Comparison of ENCODE assay signal across 8 cellular contexts in genomic region chr19:49637865-49638350, GRCh38. TPM values are rescaled to one million over a fixed set of nuclear protein-coding genes. Genes with fewer than 3 reads are reported as not detected.
DNase-seq lines count a peak whose midpoint lies in the region; ATAC-seq, FAIRE-seq and TF ChIP-seq lines count a peak whose summit lies in the region.

No MANE protein-coding gene starts in this region.

- no peak overlapping the region for H2AFZ ChIP-seq in HepG2 (ENCODE audit: low read length)

- H3K4me3 ChIP-seq in DOHH2 (ENCODE audit: low read length), result no peak overlapping the region
- H3K4me3 ChIP-seq in HepG2 (replicated peaks in 1 of 3; ENCODE audit: insufficient read depth in 1 of 3, low read depth in 2 of 3, low read length in 3 of 3), result no peak overlapping the region; a peak in 2 of 6 replicates
- peak overlapping the region in 3 of 4 donors; percentile 19 to 85 (median 76) for H3K4me3 ChIP-seq in transverse colon

- H3K9me2 ChIP-seq in DOHH2 (replicated peaks; ENCODE audit: control insufficient read depth, low read length), result no peaks in the 10 kb centered on the region

- TF ChIP-seq CTCF in DOHH2 (IDR thresholded peaks at IDR 0.05; ENCODE audit: low read depth, low read length, poor library complexity, severe bottlenecking) (no peak), HepG2 (CRISPR knock-in tag; IDR thresholded peaks at IDR 0.05) (no peak), transverse colon (IDR thresholded peaks at IDR 0.05) (no peak)

- H3K4me1 ChIP-seq in DOHH2 (ENCODE audit: control insufficient read depth, low read length) (peaks cover 22% of the 10 kb centered on the region), HepG2 (ENCODE audit: insufficient read depth, low read length) (peaks cover 23% of the 10 kb centered on the region), transverse colon (peaks cover 2 to 51% (median 35%) of the 10 kb centered on the region in 4 donors)

- intact Hi-C loops in HepG2 (cut with micrococcal nuclease; ENCODE audit: unreplicated experiment) (no loop called here), transverse colon (cut with DNase I; ENCODE audit: low total_unique reads) (loop anchor here (5.0 kb wide), 1 partner anchor 46 kb away; the partner anchor contains the start of gene PRR12)

- H3K27ac ChIP-seq in DOHH2 (ENCODE audit: low read depth, low read length), result no peak overlapping the region
- peak overlapping the region; percentile 39 for H3K27ac ChIP-seq in cingulate gyrus (ENCODE audit: low read depth, low read length)
- H3K27ac ChIP-seq in HepG2 (ENCODE audit: extremely low read length, insufficient read depth, low read length), result no peak overlapping the region
- H3K27ac ChIP-seq in transverse colon, result peak overlapping the region; percentile 97 to 100 (median 100)

- DNase-seq in NCI-H226 (peak; percentile 90), HepG2 (ENCODE audit: low spot score) (no peak), transverse colon (peak; percentile 91)

- FAIRE-seq in HepG2 (lab: Jason Lieb, UNC), result no peak

- no peak overlapping the region for H3K9ac ChIP-seq in HepG2 (ENCODE audit: insufficient read depth, low read depth, low read length)

- peaks cover 6% of the 10 kb centered on the region for H3F3A ChIP-seq in DOHH2 (ENCODE audit: control insufficient read depth, insufficient read depth)

- POLR2A ChIA-PET in HepG2 (lab: Yijun Ruan, JAX), result no interaction called here

- BruUV-seq in HepG2 (replicated peaks; lab: Mats Ljungman, UMichigan), result no TSS peak

- peak overlapping the region; percentile 58 for H3K4me2 ChIP-seq in DOHH2 (ENCODE audit: low read length)
- H3K4me2 ChIP-seq in HepG2 (ENCODE audit: low read depth, low read length), result peak overlapping the region; percentile 37; the same call in 1 of the 2 replicates

- H4K20me1 ChIP-seq in DOHH2 (ENCODE audit: control insufficient read depth, insufficient read depth, low read depth, low read length) (no peaks in the 10 kb centered on the region), HepG2 (ENCODE audit: insufficient read depth, low read length) (no peaks in the 10 kb centered on the region)

- H3K9me3 ChIP-seq in DOHH2 (ENCODE audit: control insufficient read depth, insufficient read depth, low read length) (no peaks in the 10 kb centered on the region), HepG2 (ENCODE audit: low read length) (no peaks in the 10 kb centered on the region), transverse colon (no peaks in the 10 kb centered on the region)

- H3K79me2 ChIP-seq in DOHH2 (ENCODE audit: control insufficient read depth, low read length) (peaks cover 16% of the 10 kb centered on the region), HepG2 (ENCODE audit: insufficient read depth, low read length) (peaks cover 8% of the 10 kb centered on the region)

- in situ Hi-C loops in HepG2 (cut with HindIII; ENCODE audit: extremely low pct_ligation_motif_present, low pct_unique_long_range_greater_than_20kb), result no loop called here
- in situ Hi-C loops in transverse colon (cut with MboI; ENCODE audit: low pct_ligation_motif_present in 1 of 4, low pct_unique_long_range_greater_than_20kb in 1 of 4, low sequenced_read_pairs in 3 of 4), result no loop called here

- no peak for TF ChIP-seq EP300 in HepG2 (IDR thresholded peaks at IDR 0.05; ENCODE audit: low read depth in 2 of 2, low read length in 2 of 2)
- no peak for TF ChIP-seq EP300 in HepG2 (CRISPR knock-in tag; IDR thresholded peaks at IDR 0.05; ENCODE audit: borderline replicate concordance)
- no peak for TF ChIP-seq EP300 in transverse colon (IDR thresholded peaks at IDR 0.05; ENCODE audit: low read depth)

- no peak for TF ChIP-seq POLR2A in HepG2 (IDR thresholded peaks at IDR 0.05; ENCODE audit: insufficient read depth in 1 of 2, low read depth in 2 of 2, low read length in 2 of 2)
- peak; percentile 54 for TF ChIP-seq POLR2A in transverse colon (IDR thresholded peaks at IDR 0.05)

- peaks cover 9% of the 10 kb centered on the region for H3K36me3 ChIP-seq in DOHH2 (ENCODE audit: control insufficient read depth, low read length)
- no peaks in the 10 kb centered on the region for H3K36me3 ChIP-seq in HepG2 (replicated peaks in 1 of 2; ENCODE audit: control insufficient read depth in 1 of 2, insufficient read depth in 2 of 2, low read length in 2 of 2)
- no peaks in the 10 kb centered on the region for H3K36me3 ChIP-seq in transverse colon

- H3K27me3 ChIP-seq in DOHH2 (ENCODE audit: control insufficient read depth, low read length) (peaks cover 19% of the 10 kb centered on the region), HepG2 (ENCODE audit: control insufficient read depth in 1 of 2, insufficient read depth in 2 of 2, low read length in 2 of 2) (no peaks in the 10 kb centered on the region; a peak in 1 of 5 replicates), transverse colon (no peaks in the 10 kb centered on the region)

- WGBS in HepG2 (ENCODE audit: low lambda C conversion rate), result 24% methylated on average over 11 of the region's 12 CpGs
- 9% methylated on average over 11 of the region's 12 CpGs; no CpG with 5 or more reads in 1 of the 2 donors for WGBS in transverse colon (ENCODE audit: low coverage in 1 of 2), 2 donors

- no peak for TF ChIP-seq RAD21 in HepG2 (CRISPR knock-in tag; IDR thresholded peaks at IDR 0.05)

- ATAC-seq in HepG2, result no peak
- ATAC-seq in HG03045 (IDR thresholded peaks at IDR 0.05; ENCODE audit: unreplicated experiment), result no peak
- no peak for ATAC-seq in GM18909 (IDR thresholded peaks at IDR 0.05; ENCODE audit: poor library complexity, unreplicated experiment)
- no peak for ATAC-seq in HG03039 (IDR thresholded peaks at IDR 0.05; ENCODE audit: unreplicated experiment)

- CTCF ChIA-PET in HepG2 (lab: Yijun Ruan, JAX; ENCODE audit: low intra/inter-chr PET ratio, low total read pairs), result no interaction called here

RNA-seq across cellular contexts. Expression of gene RRAS, which starts 2.0 kb away (rescaled TPM):
- total RNA-seq in HepG2 (2016; rRNA removed; fragmentation: Illumina TruSeq; extraction: Trizol) (0.79 and 1.5 TPM in 2 replicates), transverse colon (10 to 100 TPM; 31.8 to 97.6 (median 58.2) TPM)
- 1.7 and 2.4 TPM in 2 replicates for total RNA-seq in HepG2 (2016; cell fraction: cytosol; rRNA removed; fragmentation: Illumina TruSeq; extraction: Trizol; ENCODE audit: low read depth)
- total RNA-seq in HepG2 (2016; cell fraction: insoluble cytoplasmic fraction; rRNA removed; fragmentation: Illumina TruSeq; extraction: Trizol), result 1.1 and 1.9 TPM in 2 replicates
- 2.0 and 2.3 TPM in 2 replicates for total RNA-seq in HepG2 (2016; cell fraction: membrane; rRNA removed; fragmentation: Illumina TruSeq; extraction: Trizol)
- 0.50 and 0.90 TPM in 2 replicates for total RNA-seq in HepG2 (2016; cell fraction: nucleus; rRNA removed; fragmentation: Illumina TruSeq; extraction: Trizol)
- 12.0 and 13.5 TPM in 2 replicates for polyA plus RNA-seq in HepG2 (2011; rRNA removed)
- 14.5 and 18.3 TPM in 2 replicates for polyA plus RNA-seq in HepG2 (2011; cell fraction: cytosol; rRNA removed)
- 17.2 and 18.4 TPM in 2 replicates for polyA plus RNA-seq in HepG2 (2011; cell fraction: nucleus; rRNA removed)
- 4.8 and 7.4 TPM in 2 replicates for polyA plus RNA-seq in HepG2 (2012)
- polyA plus RNA-seq in HepG2 (2016; cell fraction: cytosol; fragmentation: Illumina TruSeq; extraction: Trizol; ENCODE audit: low read depth), result 6.9 and 7.3 TPM in 2 replicates
- polyA plus RNA-seq in HepG2 (2016; cell fraction: insoluble cytoplasmic fraction; fragmentation: Illumina TruSeq; extraction: Trizol; ENCODE audit: low read depth), result 3.2 and 3.4 TPM in 2 replicates
- 5.3 and 5.9 TPM in 2 replicates for polyA plus RNA-seq in HepG2 (2016; cell fraction: membrane; fragmentation: Illumina TruSeq; extraction: Trizol; ENCODE audit: low read depth)
- polyA plus RNA-seq in HepG2 (2016; cell fraction: nucleus; fragmentation: Illumina TruSeq; extraction: Trizol; ENCODE audit: insufficient read depth, low read depth), result 2.4 and 2.6 TPM in 2 replicates
- 5.3 and 19.9 TPM in 2 replicates for polyA minus RNA-seq in HepG2 (2011; rRNA and poly(A)+ RNA removed; ENCODE audit: low replicate concordance)
- 1.6 and 3.0 TPM in 2 replicates for polyA minus RNA-seq in HepG2 (2011; cell fraction: cytosol; rRNA and poly(A)+ RNA removed)
- 0.77 and 1.5 TPM in 2 replicates for polyA minus RNA-seq in HepG2 (2011; cell fraction: nucleus; rRNA and poly(A)+ RNA removed)

RNA-seq across cellular contexts. Expression of gene SCAF1, which starts 4.1 kb away (rescaled TPM):
- total RNA-seq in HepG2 (2016; rRNA removed; fragmentation: Illumina TruSeq; extraction: Trizol) (4.8 and 6.1 TPM in 2 replicates), transverse colon (100 to 1,000 TPM in 1 of 4 donors, 10 to 100 TPM in 3; 20.2 to 118 (median 32.7) TPM)
- total RNA-seq in HepG2 (2016; cell fraction: cytosol; rRNA removed; fragmentation: Illumina TruSeq; extraction: Trizol; ENCODE audit: low read depth), result 1.3 and 1.4 TPM in 2 replicates
- total RNA-seq in HepG2 (2016; cell fraction: insoluble cytoplasmic fraction; rRNA removed; fragmentation: Illumina TruSeq; extraction: Trizol), result 3.2 and 6.2 TPM in 2 replicates
- 4.5 and 5.4 TPM in 2 replicates for total RNA-seq in HepG2 (2016; cell fraction: membrane; rRNA removed; fragmentation: Illumina TruSeq; extraction: Trizol)
- 6.5 and 7.3 TPM in 2 replicates for total RNA-seq in HepG2 (2016; cell fraction: nucleus; rRNA removed; fragmentation: Illumina TruSeq; extraction: Trizol)
- 3.3 and 4.3 TPM in 2 replicates for polyA plus RNA-seq in HepG2 (2011; rRNA removed)
- polyA plus RNA-seq in HepG2 (2011; cell fraction: cytosol; rRNA removed), result 3.1 and 4.0 TPM in 2 replicates
- 21.0 and 25.5 TPM in 2 replicates for polyA plus RNA-seq in HepG2 (2011; cell fraction: nucleus; rRNA removed)
- polyA plus RNA-seq in HepG2 (2012), result 17.0 and 18.6 TPM in 2 replicates
- polyA plus RNA-seq in HepG2 (2016; cell fraction: cytosol; fragmentation: Illumina TruSeq; extraction: Trizol; ENCODE audit: low read depth), result 1.1 and 1.4 TPM in 2 replicates
- polyA plus RNA-seq in HepG2 (2016; cell fraction: insoluble cytoplasmic fraction; fragmentation: Illumina TruSeq; extraction: Trizol; ENCODE audit: low read depth), result 8.3 and 13.4 TPM in 2 replicates
- 2.8 and 3.0 TPM in 2 replicates for polyA plus RNA-seq in HepG2 (2016; cell fraction: membrane; fragmentation: Illumina TruSeq; extraction: Trizol; ENCODE audit: low read depth)
- 21.4 and 23.8 TPM in 2 replicates for polyA plus RNA-seq in HepG2 (2016; cell fraction: nucleus; fragmentation: Illumina TruSeq; extraction: Trizol; ENCODE audit: insufficient read depth, low read depth)
- 5.4 and 5.7 TPM in 2 replicates for polyA minus RNA-seq in HepG2 (2011; rRNA and poly(A)+ RNA removed; ENCODE audit: low replicate concordance)
- polyA minus RNA-seq in HepG2 (2011; cell fraction: cytosol; rRNA and poly(A)+ RNA removed), result 3.1 and 4.5 TPM in 2 replicates
- polyA minus RNA-seq in HepG2 (2011; cell fraction: nucleus; rRNA and poly(A)+ RNA removed), result 3.6 and 5.2 TPM in 2 replicates

RNA-seq across cellular contexts. Expression of gene IRF3, which starts 27.7 kb away (rescaled TPM):
- total RNA-seq in HepG2 (2016; rRNA removed; fragmentation: Illumina TruSeq; extraction: Trizol) (61.0 and 65.5 TPM in 2 replicates), transverse colon (100 to 1,000 TPM in 2 of 4 donors, 10 to 100 TPM in 2; 73.0 to 164 (median 104) TPM)
- total RNA-seq in HepG2 (2016; cell fraction: cytosol; rRNA removed; fragmentation: Illumina TruSeq; extraction: Trizol; ENCODE audit: low read depth), result 23.6 and 23.7 TPM in 2 replicates
- 50.6 and 64.5 TPM in 2 replicates for total RNA-seq in HepG2 (2016; cell fraction: insoluble cytoplasmic fraction; rRNA removed; fragmentation: Illumina TruSeq; extraction: Trizol)
- total RNA-seq in HepG2 (2016; cell fraction: membrane; rRNA removed; fragmentation: Illumina TruSeq; extraction: Trizol), result 26.7 and 37.0 TPM in 2 replicates
- total RNA-seq in HepG2 (2016; cell fraction: nucleus; rRNA removed; fragmentation: Illumina TruSeq; extraction: Trizol), result 30.2 and 40.5 TPM in 2 replicates
- 61.9 and 66.2 TPM in 2 replicates for polyA plus RNA-seq in HepG2 (2011; rRNA removed)
- polyA plus RNA-seq in HepG2 (2011; cell fraction: cytosol; rRNA removed), result 40.1 and 60.0 TPM in 2 replicates
- polyA plus RNA-seq in HepG2 (2011; cell fraction: nucleus; rRNA removed), result 110 and 114 TPM in 2 replicates
- 49.4 and 77.2 TPM in 2 replicates for polyA plus RNA-seq in HepG2 (2012)
- polyA plus RNA-seq in HepG2 (2016; cell fraction: cytosol; fragmentation: Illumina TruSeq; extraction: Trizol; ENCODE audit: low read depth), result 17.9 and 23.0 TPM in 2 replicates
- polyA plus RNA-seq in HepG2 (2016; cell fraction: insoluble cytoplasmic fraction; fragmentation: Illumina TruSeq; extraction: Trizol; ENCODE audit: low read depth), result 44.7 and 50.0 TPM in 2 replicates
- polyA plus RNA-seq in HepG2 (2016; cell fraction: membrane; fragmentation: Illumina TruSeq; extraction: Trizol; ENCODE audit: low read depth), result 26.1 and 33.5 TPM in 2 replicates
- polyA plus RNA-seq in HepG2 (2016; cell fraction: nucleus; fragmentation: Illumina TruSeq; extraction: Trizol; ENCODE audit: insufficient read depth, low read depth), result 89.5 and 108 TPM in 2 replicates
- polyA minus RNA-seq in HepG2 (2011; rRNA and poly(A)+ RNA removed; ENCODE audit: low replicate concordance), result 34.8 and 80.6 TPM in 2 replicates
- polyA minus RNA-seq in HepG2 (2011; cell fraction: cytosol; rRNA and poly(A)+ RNA removed), result 26.6 and 26.9 TPM in 2 replicates
- 7.9 and 16.9 TPM in 2 replicates for polyA minus RNA-seq in HepG2 (2011; cell fraction: nucleus; rRNA and poly(A)+ RNA removed)

RNA-seq across cellular contexts. Expression of gene BCL2L12, which starts 27.8 kb away (rescaled TPM):
- total RNA-seq in HepG2 (2016; rRNA removed; fragmentation: Illumina TruSeq; extraction: Trizol), result 32.6 and 40.8 TPM in 2 replicates
- total RNA-seq in HepG2 (2016; cell fraction: cytosol; rRNA removed; fragmentation: Illumina TruSeq; extraction: Trizol; ENCODE audit: low read depth), result 40.5 and 48.9 TPM in 2 replicates
- 24.9 and 37.3 TPM in 2 replicates for total RNA-seq in HepG2 (2016; cell fraction: insoluble cytoplasmic fraction; rRNA removed; fragmentation: Illumina TruSeq; extraction: Trizol)
- 43.5 and 49.7 TPM in 2 replicates for total RNA-seq in HepG2 (2016; cell fraction: membrane; rRNA removed; fragmentation: Illumina TruSeq; extraction: Trizol)
- total RNA-seq in HepG2 (2016; cell fraction: nucleus; rRNA removed; fragmentation: Illumina TruSeq; extraction: Trizol), result 21.3 and 23.0 TPM in 2 replicates
- polyA plus RNA-seq in HepG2 (2011; rRNA removed), result 25.9 and 26.8 TPM in 2 replicates
- 15.4 and 32.6 TPM in 2 replicates for polyA plus RNA-seq in HepG2 (2011; cell fraction: cytosol; rRNA removed)
- 36.4 and 36.7 TPM in 2 replicates for polyA plus RNA-seq in HepG2 (2011; cell fraction: nucleus; rRNA removed)
- polyA plus RNA-seq in HepG2 (2012), result 18.1 and 30.0 TPM in 2 replicates
- 55.6 and 70.4 TPM in 2 replicates for polyA plus RNA-seq in HepG2 (2016; cell fraction: cytosol; fragmentation: Illumina TruSeq; extraction: Trizol; ENCODE audit: low read depth)
- 42.1 and 43.5 TPM in 2 replicates for polyA plus RNA-seq in HepG2 (2016; cell fraction: insoluble cytoplasmic fraction; fragmentation: Illumina TruSeq; extraction: Trizol; ENCODE audit: low read depth)
- polyA plus RNA-seq in HepG2 (2016; cell fraction: membrane; fragmentation: Illumina TruSeq; extraction: Trizol; ENCODE audit: low read depth), result 55.2 and 64.2 TPM in 2 replicates
- polyA plus RNA-seq in HepG2 (2016; cell fraction: nucleus; fragmentation: Illumina TruSeq; extraction: Trizol; ENCODE audit: insufficient read depth, low read depth), result 55.4 and 61.4 TPM in 2 replicates
- polyA minus RNA-seq in HepG2 (2011; rRNA and poly(A)+ RNA removed; ENCODE audit: low replicate concordance), result 13.7 and 25.5 TPM in 2 replicates
- polyA minus RNA-seq in HepG2 (2011; cell fraction: cytosol; rRNA and poly(A)+ RNA removed), result 6.4 and 11.1 TPM in 2 replicates
- 4.2 and 9.6 TPM in 2 replicates for polyA minus RNA-seq in HepG2 (2011; cell fraction: nucleus; rRNA and poly(A)+ RNA removed)
- 10 to 100 TPM in 1 of 4 donors, 1 to 10 TPM in 3; 5.4 to 10.2 (median 6.9) TPM for total RNA-seq in transverse colon

RNA-seq across cellular contexts. Expression of gene PRMT1, which starts 39.2 kb away (rescaled TPM):
- total RNA-seq in HepG2 (2016; rRNA removed; fragmentation: Illumina TruSeq; extraction: Trizol), result 324 and 372 TPM in 2 replicates
- total RNA-seq in HepG2 (2016; cell fraction: cytosol; rRNA removed; fragmentation: Illumina TruSeq; extraction: Trizol; ENCODE audit: low read depth), result 103 and 108 TPM in 2 replicates
- total RNA-seq in HepG2 (2016; cell fraction: insoluble cytoplasmic fraction; rRNA removed; fragmentation: Illumina TruSeq; extraction: Trizol), result 334 and 405 TPM in 2 replicates
- total RNA-seq in HepG2 (2016; cell fraction: membrane; rRNA removed; fragmentation: Illumina TruSeq; extraction: Trizol), result 115 and 120 TPM in 2 replicates
- 123 and 139 TPM in 2 replicates for total RNA-seq in HepG2 (2016; cell fraction: nucleus; rRNA removed; fragmentation: Illumina TruSeq; extraction: Trizol)
- 374 and 400 TPM in 2 replicates for polyA plus RNA-seq in HepG2 (2011; rRNA removed)
- 396 and 593 TPM in 2 replicates for polyA plus RNA-seq in HepG2 (2011; cell fraction: cytosol; rRNA removed)
- 354 and 430 TPM in 2 replicates for polyA plus RNA-seq in HepG2 (2011; cell fraction: nucleus; rRNA removed)
- 181 and 214 TPM in 2 replicates for polyA plus RNA-seq in HepG2 (2012)
- 80.1 and 82.6 TPM in 2 replicates for polyA plus RNA-seq in HepG2 (2016; cell fraction: cytosol; fragmentation: Illumina TruSeq; extraction: Trizol; ENCODE audit: low read depth)
- 379 and 381 TPM in 2 replicates for polyA plus RNA-seq in HepG2 (2016; cell fraction: insoluble cytoplasmic fraction; fragmentation: Illumina TruSeq; extraction: Trizol; ENCODE audit: low read depth)
- polyA plus RNA-seq in HepG2 (2016; cell fraction: membrane; fragmentation: Illumina TruSeq; extraction: Trizol; ENCODE audit: low read depth), result 86.8 and 91.7 TPM in 2 replicates
- 224 and 236 TPM in 2 replicates for polyA plus RNA-seq in HepG2 (2016; cell fraction: nucleus; fragmentation: Illumina TruSeq; extraction: Trizol; ENCODE audit: insufficient read depth, low read depth)
- 504 and 617 TPM in 2 replicates for polyA minus RNA-seq in HepG2 (2011; rRNA and poly(A)+ RNA removed; ENCODE audit: low replicate concordance)
- polyA minus RNA-seq in HepG2 (2011; cell fraction: cytosol; rRNA and poly(A)+ RNA removed), result 158 and 170 TPM in 2 replicates
- polyA minus RNA-seq in HepG2 (2011; cell fraction: nucleus; rRNA and poly(A)+ RNA removed), result 133 and 141 TPM in 2 replicates
- 100 to 1,000 TPM in 1 of 4 donors, 10 to 100 TPM in 3; 45.6 to 116 (median 70.3) TPM for total RNA-seq in transverse colon

Comparison
In these comparisons a context has a peak if more than half of its experiments do, and no peak if none do; other contexts are left out.
1. H3K27ac ChIP-seq: peak in cingulate gyrus (single experiment) and transverse colon (4 of 4); none in DOHH2 (single experiment) and HepG2 (single experiment).
2. H3K4me3 ChIP-seq: peak in transverse colon (3 of 4); none in DOHH2 (single experiment) and HepG2 (0 of 3).
3. RNA of gene RRAS, which starts 2.0 kb away (total RNA-seq): 31.8 to 97.6 TPM in transverse colon; 0.50 to 2.4 TPM in HepG2; every median in the first group is over 4 times any median in the second.